ENCODE assay signal across 1 cellular context in genomic region chr14:95156153-95156764, GRCh38.
TF ChIP-seq lines count a peak whose summit lies in the region.

No MANE protein-coding gene starts in this region.

TF ChIP-seq in SK-N-SH, 30 proteins besides CTCF, POLR2A, EP300 and RAD21 (continued from another document):
- TF ChIP-seq ZBTB33 (IDR thresholded peaks at IDR 0.05; ENCODE audit: borderline replicate concordance, low read depth) (no peak), IRF3 (IDR thresholded peaks at IDR 0.05; ENCODE audit: low read depth, low read length) (no peak), FOSL2 (IDR thresholded peaks at IDR 0.05; ENCODE audit: borderline replicate concordance, low read depth) (no peak), SIN3A (IDR thresholded peaks at IDR 0.05; ENCODE audit: borderline replicate concordance, low read depth, low read length) (no peak)
